8 cellular contexts compared by ENCODE assay signal in genomic region chr10:124741281-124741921, GRCh38. TPM values are rescaled to one million over a fixed set of nuclear protein-coding genes. Genes with fewer than 3 reads are reported as not detected.
A peak's percentile ranks its signal among the peaks of the same experiment; 100 is the strongest.
DNase-seq lines count a peak whose midpoint lies in the region; ATAC-seq, FAIRE-seq and TF ChIP-seq lines count a peak whose summit lies in the region.

No MANE protein-coding gene starts in this region.

- peaks cover 62% of the 10 kb centered on the region for H3K79me2 ChIP-seq in neural progenitor cell (ENCODE audit: low read depth)

- peaks cover 73% of the 10 kb centered on the region for H4K20me1 ChIP-seq in neural progenitor cell (ENCODE audit: low read depth)

- H3K4me3 ChIP-seq in fibroblast of the aortic adventitia (ENCODE audit: low read depth, low read length) = no peak overlapping the region
- peak overlapping the region; percentile 17 for H3K4me3 ChIP-seq in neural progenitor cell
- peak overlapping the region in 1 of 2 donors; percentile 88 for H3K4me3 ChIP-seq in testis

- no peak overlapping the region for H3K27ac Mint-ChIP-seq in neural progenitor cell

- peak overlapping the region; percentile 78 for H3K4me3 Mint-ChIP-seq in neural progenitor cell

- peaks cover 3% of the 10 kb centered on the region for H3K27me3 Mint-ChIP-seq in neural progenitor cell (ENCODE audit: insufficient read depth, low read depth)

- TF ChIP-seq CTCF in fibroblast of the aortic adventitia (IDR thresholded peaks at IDR 0.05; ENCODE audit: insufficient read depth, low read length) (peak; percentile 86), neural progenitor cell (IDR thresholded peaks at IDR 0.05) (peak; percentile 83), testis (IDR thresholded peaks at IDR 0.05) (peak; percentile 87 to 96 (median 92))

- H3K9me3 Mint-ChIP-seq in neural progenitor cell = no peaks in the 10 kb centered on the region

- no peaks in the 10 kb centered on the region for H3K27me3 ChIP-seq in neural progenitor cell
- no peaks in the 10 kb centered on the region for H3K27me3 ChIP-seq in testis

- H3K4me1 Mint-ChIP-seq in neural progenitor cell = peaks cover 76% of the 10 kb centered on the region

- H3K36me3 ChIP-seq in neural progenitor cell (no peaks in the 10 kb centered on the region), testis (ENCODE audit: low read depth, missing control alignments) (no peaks in the 10 kb centered on the region)

- H3K36me3 Mint-ChIP-seq in neural progenitor cell = no peaks in the 10 kb centered on the region

- DNase-seq in COLO668 (lab: John Stamatoyannopoulos, UW; ENCODE audit: unreplicated experiment) = peak; percentile 69
- DNase-seq in HTR-8/SVneo (ENCODE audit: insufficient read length, low spot score) = peak; percentile 70
- DNase-seq in RKO (ENCODE audit: low spot score) = peak; percentile 70
- DNase-seq in activated effector memory CD4-positive, alpha-beta T cell treated with Interleukin-2 at 50 U/mL for 16 hours = peak; percentile 69
- peak; percentile 85 for DNase-seq in fibroblast of the aortic adventitia (ENCODE audit: low read depth)
- DNase-seq in neural progenitor cell (ENCODE audit: low spot score) = peak; percentile 92
- peak; percentile 94 for DNase-seq in testis

- no peak for TF ChIP-seq POLR2A in testis (IDR thresholded peaks at IDR 0.05)

- peak overlapping the region; percentile 99 for H3K4me2 ChIP-seq in neural progenitor cell

- no peak overlapping the region for H3K27ac ChIP-seq in neural progenitor cell
- peak overlapping the region; percentile 89 to 94 for H3K27ac ChIP-seq in testis

- H3K9ac ChIP-seq in neural progenitor cell = no peak overlapping the region

- WGBS in testis, 2 donors = 15 to 16% methylated on average over 12 to 13 of the region's 13 CpGs

- H3F3A ChIP-seq in neural progenitor cell (ENCODE audit: low read depth) = peaks cover 73% of the 10 kb centered on the region

- intact Hi-C loops in testis (cut with DNase I; ENCODE audit: low total_unique reads) = loop anchor here (2.0 kb wide), 1 partner anchor 205 kb away; no protein-coding TSS in a partner anchor

- H3K9me3 ChIP-seq in neural progenitor cell (ENCODE audit: low read depth) (no peaks in the 10 kb centered on the region), testis (no peaks in the 10 kb centered on the region)

- ATAC-seq in GM19455 (IDR thresholded peaks at IDR 0.05; ENCODE audit: unreplicated experiment) = peak; percentile 43

- H2AFZ ChIP-seq in neural progenitor cell (replicated peaks) = no peak overlapping the region

- H3K4me1 ChIP-seq in neural progenitor cell (peaks cover 53% of the 10 kb centered on the region), testis (peaks cover 68% of the 10 kb centered on the region)

- no peak for FAIRE-seq in HTR-8/SVneo (lab: Jason Lieb, UNC)

RNA-seq across cellular contexts. Expression of gene FAM53B, which starts 2.8 kb away (rescaled TPM):
- total RNA-seq in fibroblast of the aortic adventitia (ENCODE audit: low replicate concordance) (9.2 and 11.0 TPM in 2 replicates), neural progenitor cell (ENCODE audit: low replicate concordance) (15.3 and 44.1 TPM in 2 replicates), testis (100 to 1,000 TPM; 109 to 125 TPM)
- 36.9 TPM for polyA plus RNA-seq in testis (ENCODE audit: insufficient read depth, low read depth, low replicate concordance)

RNA-seq across cellular contexts. Expression of gene EEF1AKMT2, which starts 50.3 kb away (rescaled TPM):
- total RNA-seq in fibroblast of the aortic adventitia (ENCODE audit: low replicate concordance) (25.3 TPM in 2 replicates), neural progenitor cell (ENCODE audit: low replicate concordance) (41.0 and 41.8 TPM in 2 replicates), testis (10 to 100 TPM; 25.8 to 27.6 TPM)
- 47.9 TPM for polyA plus RNA-seq in testis (ENCODE audit: insufficient read depth, low read depth, low replicate concordance)
